ENCODE assay signal across 8 cellular contexts in the genomic region with DNA sequence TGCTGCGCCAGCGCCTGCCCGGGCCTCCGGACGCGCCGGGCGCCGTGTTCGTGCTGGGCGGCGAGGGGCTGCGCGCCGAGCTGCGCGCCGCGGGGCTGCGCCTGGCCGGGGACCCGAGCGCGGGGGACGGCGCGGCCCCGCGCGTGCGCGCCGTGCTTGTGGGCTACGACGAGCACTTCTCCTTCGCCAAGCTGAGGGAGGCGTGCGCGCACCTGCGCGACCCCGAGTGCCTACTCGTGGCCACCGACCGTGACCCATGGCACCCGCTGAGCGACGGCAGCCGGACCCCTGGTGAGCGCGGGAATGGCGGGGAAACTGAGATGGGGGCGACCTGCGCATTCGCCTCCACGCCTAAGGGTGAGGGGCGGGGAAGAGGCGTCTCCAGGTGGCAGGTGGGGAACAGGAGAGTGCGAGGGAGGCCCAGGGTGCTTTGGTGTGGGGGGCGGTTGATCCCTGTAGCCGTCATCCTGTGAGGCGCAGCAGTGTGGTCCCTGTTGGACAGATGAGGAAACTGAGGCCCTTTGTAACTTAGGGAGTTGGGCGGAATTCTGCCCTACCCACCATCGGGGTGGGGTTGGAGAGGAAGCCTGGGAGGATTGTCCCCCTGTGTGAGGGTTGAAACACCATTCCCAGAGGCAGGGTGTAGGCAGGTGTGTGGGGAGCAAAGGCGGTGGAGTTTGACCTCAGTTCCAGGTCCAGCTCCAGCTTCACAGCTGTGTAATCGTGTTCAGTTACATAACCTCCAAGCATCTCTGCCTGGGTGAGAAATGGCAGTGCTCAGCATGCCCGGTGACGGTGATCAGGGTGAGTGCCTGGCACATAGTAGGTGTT. TPM values are rescaled to one million over a fixed set of nuclear protein-coding genes. Genes with fewer than 3 reads are reported as not detected.
DNase-seq lines count a peak whose midpoint lies in the region; ATAC-seq lines count a peak whose summit lies in the region.

No MANE protein-coding gene starts in this region.

- intact Hi-C loops in left colon (cut with DNase I, micrococcal nuclease) = no loop called here

- no peaks in the 10 kb centered on the region for H3K9me3 Mint-ChIP-seq in activated naive CD8-positive, alpha-beta T cell treated with anti-CD3 and anti-CD28 coated beads, Interleukin-2, amount 50 U/mL, for 24 hours

- ATAC-seq in GM19324 (IDR thresholded peaks at IDR 0.05; ENCODE audit: low FRiP score, unreplicated experiment) (peak; percentile 24), left colon (peak; percentile 58)
- ATAC-seq in activated naive CD8-positive, alpha-beta T cell treated with anti-CD3 and anti-CD28 coated beads, Interleukin-2, amount 50 U/mL, for 24 hours = no peak

- peaks cover 4% of the 10 kb centered on the region for H3K36me3 Mint-ChIP-seq in activated naive CD8-positive, alpha-beta T cell treated with anti-CD3 and anti-CD28 coated beads, Interleukin-2, amount 50 U/mL, for 24 hours (ENCODE audit: low read depth)

- peaks cover 43% of the 10 kb centered on the region for H3K4me1 Mint-ChIP-seq in activated naive CD8-positive, alpha-beta T cell treated with anti-CD3 and anti-CD28 coated beads, Interleukin-2, amount 50 U/mL, for 24 hours

- H3K27ac Mint-ChIP-seq in activated naive CD8-positive, alpha-beta T cell treated with anti-CD3 and anti-CD28 coated beads, Interleukin-2, amount 50 U/mL, for 24 hours = peak overlapping the region; percentile 56

- DNase-seq in CD1c-positive myeloid dendritic cell (ENCODE audit: extremely low spot score) = peak; percentile 45
- peak; percentile 77 for DNase-seq in HuH-7 (ENCODE audit: low spot score)
- DNase-seq in activated naive CD8-positive, alpha-beta T cell treated with anti-CD3 and anti-CD28 coated beads, Interleukin-2, amount 50 U/mL, for 24 hours = no peak
- peak; percentile 78 to 82 for DNase-seq in left colon
- peak in 5 of 49 donors; percentile 23 to 68 (median 53) for DNase-seq in substantia nigra (lab: John Stamatoyannopoulos, UW)
- no peak for DNase-seq in midbrain (lab: John Stamatoyannopoulos, UW)
- no peak for DNase-seq in NCI-H510A (lab: John Stamatoyannopoulos, UW)

- no peaks in the 10 kb centered on the region for H3K27me3 Mint-ChIP-seq in activated naive CD8-positive, alpha-beta T cell treated with anti-CD3 and anti-CD28 coated beads, Interleukin-2, amount 50 U/mL, for 24 hours

- H3K4me3 Mint-ChIP-seq in activated naive CD8-positive, alpha-beta T cell treated with anti-CD3 and anti-CD28 coated beads, Interleukin-2, amount 50 U/mL, for 24 hours = peak overlapping the region; percentile 88

- peak overlapping the region; percentile 47 for H3K27ac ChIP-seq in substantia nigra (ENCODE audit: low read depth, low read length, poor library complexity, severe bottlenecking)

RNA-seq across cellular contexts. Expression of gene PDXP, which starts 0.8 kb away (rescaled TPM):
- 10 to 100 TPM; 37.7 to 50.7 TPM for total RNA-seq in left colon

RNA-seq across cellular contexts. Expression of gene LGALS1, which starts 16.2 kb away (rescaled TPM):
- total RNA-seq in left colon = 100 to 1,000 TPM in 1 of 2 donors, 10 to 100 TPM in 1; 40.4 to 161 TPM

RNA-seq across cellular contexts. Expression of gene SH3BP1, which starts 19.8 kb away (rescaled TPM):
- 100 to 1,000 TPM in 1 of 2 donors, 10 to 100 TPM in 1; 77.4 to 121 TPM for total RNA-seq in left colon

RNA-seq across cellular contexts. Expression of gene NOL12, which starts 26.9 kb away (rescaled TPM):
- total RNA-seq in left colon = 10 to 100 TPM; 30.3 to 38.2 TPM

RNA-seq across cellular contexts. Expression of gene TRIOBP, which starts 37.6 kb away (rescaled TPM):
- 10 to 100 TPM; 87.2 TPM for total RNA-seq in left colon

Comparison
In these comparisons a context has a peak if more than half of its experiments do, and no peak if none do; other contexts are left out.
1. DNase-seq: peak in CD1c-positive myeloid dendritic cell (single experiment), HuH-7 (single experiment) and left colon (2 of 2); none in activated naive CD8-positive, alpha-beta T cell treated with anti-CD3 and anti-CD28 coated beads, Interleukin-2, amount 50 U/mL, for 24 hours (single experiment), midbrain (single experiment) and NCI-H510A (single experiment).